Comparison of ENCODE assay signal across 21 cellular contexts in the genomic region with DNA sequence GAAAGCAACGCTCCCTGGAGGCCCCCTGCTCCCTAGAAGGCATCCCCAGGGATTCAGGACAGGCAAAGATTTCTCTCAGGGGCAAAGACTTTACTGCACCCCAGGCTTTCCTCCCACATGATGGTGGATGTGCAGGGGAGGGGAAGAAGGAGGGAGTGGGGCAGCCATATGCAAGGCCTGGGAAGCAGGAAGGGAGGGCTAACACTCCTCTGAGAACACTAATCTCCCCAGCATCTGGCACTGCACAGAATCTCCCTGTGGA.
"Had no signal": no experiment of that assay in that cellular context is flagged by ENCODE, and none has a peak within 500 bp of the region (broad histone marks: within the 10 kb centered on the region; RNA-seq: fewer than 3 reads in every experiment).

No MANE protein-coding gene starts in this region.

- H3K4me1 Mint-ChIP-seq: activated CD4-positive, alpha-beta T cell treated with anti-CD3 and anti-CD28 coated beads, Interleukin-2, amount 10 ng/mL, durations not matched to agents 24 days and 14 days; activated naive CD4-positive, alpha-beta T cell treated with anti-CD3 and anti-CD28 coated beads, Interleukin-2, amount 10 ng/mL, durations not matched to agents 7 days and 5 days; activated naive CD8-positive, alpha-beta T cell treated with anti-CD3 and anti-CD28 coated beads, Interleukin-2, amount 50 U/mL, for 24 hours; memory B cell; T-cell had no signal

- DNase-seq: activated CD4-positive, alpha-beta T cell treated with anti-CD3 and anti-CD28 coated beads, Interleukin-2, amount 10 ng/mL, durations not matched to agents 24 days and 14 days; activated CD8-positive, alpha-beta T cell treated with anti-CD3 and anti-CD28 coated beads, Interleukin-2, amount 10 ng/mL, durations not matched to agents 7 days and 5 days; activated naive CD4-positive, alpha-beta T cell treated with anti-CD3 and anti-CD28 coated beads, Interleukin-2, amount 10 ng/mL, durations not matched to agents 7 days and 5 days; activated naive CD8-positive, alpha-beta T cell treated with anti-CD3 and anti-CD28 coated beads, Interleukin-2, amount 50 U/mL, for 24 hours; activated T-cell treated with anti-CD3 and anti-CD28 coated beads, Interleukin-2, amount 50 U/mL, for 24 hours; aorta; cerebellar nuclear complex; effector CD8-positive, alpha-beta T cell; esophagus squamous epithelium; kidney glomerular epithelial cell; occipital lobe; stimulated activated CD4-positive, alpha-beta T cell treated with anti-CD3 and anti-CD28 coated beads, Interleukin-12 subunit alpha, Interleukin-12 subunit beta, amount 100 ng/mL, for 4 hours; stimulated activated CD4-positive, alpha-beta T cell treated with anti-CD3 and anti-CD28 coated beads, Interleukin-1b, Interleukin-23, amount 100 ng/mL, for 48 hours; stimulated activated naive CD4-positive, alpha-beta T cell treated with Interleukin-2 at 50 U/mL for 16 hours; T-cell; upper lobe of left lung had no signal

- H3K4me3 ChIP-seq: esophagus squamous epithelium, heart right ventricle, suprapubic skin, upper lobe of left lung had no signal

- H3K9me3 ChIP-seq: esophagus squamous epithelium, heart right ventricle, suprapubic skin, upper lobe of left lung had no signal

- H3K27ac Mint-ChIP-seq: activated CD4-positive, alpha-beta T cell treated with anti-CD3 and anti-CD28 coated beads, Interleukin-2, amount 10 ng/mL, durations not matched to agents 24 days and 14 days; activated CD8-positive, alpha-beta T cell treated with anti-CD3 and anti-CD28 coated beads, Interleukin-2, amount 10 ng/mL, durations not matched to agents 7 days and 5 days; activated naive CD4-positive, alpha-beta T cell treated with anti-CD3 and anti-CD28 coated beads, Interleukin-2, amount 10 ng/mL, durations not matched to agents 7 days and 5 days; activated naive CD8-positive, alpha-beta T cell treated with anti-CD3 and anti-CD28 coated beads, Interleukin-2, amount 50 U/mL, for 24 hours; activated T-cell treated with anti-CD3 and anti-CD28 coated beads, Interleukin-2, amount 50 U/mL, for 24 hours; activated T-helper 2 cell treated with anti-CD3 and anti-CD28 coated beads, Interferon-gamma antibody, Interleukin-2, Interleukin-4, amounts not matched to agents 10 μg/mL and 5 μg/mL and 100 μg/mL, durations not matched to agents 14 hours and 24 hours and 36 hours; memory B cell; natural killer cell treated with Interleukin-12 subunit alpha and Interleukin-12 subunit beta and Interleukin-15 and Interleukin-18, amount 100 ng/mL, for 72 hours; T-cell had no signal

- H3K27me3 ChIP-seq: heart right ventricle, upper lobe of left lung had no signal

- H3K9me3 Mint-ChIP-seq: activated CD4-positive, alpha-beta T cell treated with anti-CD3 and anti-CD28 coated beads, Interleukin-2, amount 10 ng/mL, durations not matched to agents 24 days and 14 days; activated naive CD4-positive, alpha-beta T cell treated with anti-CD3 and anti-CD28 coated beads, Interleukin-2, amount 10 ng/mL, durations not matched to agents 7 days and 5 days; activated naive CD8-positive, alpha-beta T cell treated with anti-CD3 and anti-CD28 coated beads, Interleukin-2, amount 50 U/mL, for 24 hours; activated T-cell treated with anti-CD3 and anti-CD28 coated beads, Interleukin-2, amount 50 U/mL, for 24 hours; activated T-helper 2 cell treated with anti-CD3 and anti-CD28 coated beads, Interferon-gamma antibody, Interleukin-2, Interleukin-4, amounts not matched to agents 10 μg/mL and 5 μg/mL and 100 μg/mL, durations not matched to agents 14 hours and 24 hours and 36 hours; memory B cell; natural killer cell treated with Interleukin-12 subunit alpha and Interleukin-12 subunit beta and Interleukin-15 and Interleukin-18, amount 100 ng/mL, for 72 hours; T-cell had no signal

- H3K36me3 Mint-ChIP-seq: activated naive CD4-positive, alpha-beta T cell treated with anti-CD3 and anti-CD28 coated beads, Interleukin-2, amount 10 ng/mL, durations not matched to agents 7 days and 5 days; memory B cell; natural killer cell treated with Interleukin-12 subunit alpha and Interleukin-12 subunit beta and Interleukin-15 and Interleukin-18, amount 100 ng/mL, for 72 hours; T-cell had no signal

- H3K27ac ChIP-seq: esophagus squamous epithelium, heart right ventricle, suprapubic skin, upper lobe of left lung had no signal

- H3K4me1 ChIP-seq: esophagus squamous epithelium, heart right ventricle, suprapubic skin, upper lobe of left lung had no signal

- H3K36me3 ChIP-seq: esophagus squamous epithelium, heart right ventricle, suprapubic skin, upper lobe of left lung had no signal

- H3K4me3 Mint-ChIP-seq: activated CD4-positive, alpha-beta T cell treated with anti-CD3 and anti-CD28 coated beads, Interleukin-2, amount 10 ng/mL, durations not matched to agents 24 days and 14 days; activated CD8-positive, alpha-beta T cell treated with anti-CD3 and anti-CD28 coated beads, Interleukin-2, amount 10 ng/mL, durations not matched to agents 7 days and 5 days; activated naive CD4-positive, alpha-beta T cell treated with anti-CD3 and anti-CD28 coated beads, Interleukin-2, amount 10 ng/mL, durations not matched to agents 7 days and 5 days; activated naive CD8-positive, alpha-beta T cell treated with anti-CD3 and anti-CD28 coated beads, Interleukin-2, amount 50 U/mL, for 24 hours; activated T-cell treated with anti-CD3 and anti-CD28 coated beads, Interleukin-2, amount 50 U/mL, for 24 hours; memory B cell; natural killer cell treated with Interleukin-12 subunit alpha and Interleukin-12 subunit beta and Interleukin-15 and Interleukin-18, amount 100 ng/mL, for 72 hours; T-cell had no signal
